Comparison of ENCODE assay signal across 16 cellular contexts in the genomic region with DNA sequence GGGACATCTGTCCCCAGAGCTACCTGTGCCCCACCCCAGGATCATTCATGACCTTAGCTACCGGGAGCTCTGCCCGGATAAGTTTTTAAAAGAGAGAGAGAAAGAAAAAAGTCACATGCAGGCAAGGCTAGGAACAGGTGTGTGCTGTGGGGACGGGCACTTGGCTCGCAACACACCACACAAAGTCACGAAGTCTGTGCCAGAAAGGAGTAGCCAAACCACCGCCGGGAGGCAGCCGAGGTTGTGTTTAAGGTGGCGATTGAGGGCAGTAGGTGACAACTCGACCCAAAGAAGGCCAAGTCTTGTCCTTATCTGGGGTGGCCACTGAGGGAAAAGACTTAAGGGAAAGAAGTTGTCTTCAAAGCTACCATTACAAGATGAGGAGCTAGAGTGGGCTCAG. TPM values are rescaled to one million over a fixed set of nuclear protein-coding genes. Genes with fewer than 3 reads are reported as not detected.
DNase-seq lines count a peak whose midpoint lies in the region; ATAC-seq and TF ChIP-seq lines count a peak whose summit lies in the region.
"Had no signal": no experiment of that assay in that cellular context is flagged by ENCODE, and none has a peak within 500 bp of the region (broad histone marks: within the 10 kb centered on the region; RNA-seq: fewer than 3 reads in every experiment).

No MANE protein-coding gene starts in this region.

- H4K20me1 ChIP-seq in MM.1S (ENCODE audit: insufficient read depth, low read length), result no peaks in the 10 kb centered on the region

- no peak overlapping the region for H2AFZ ChIP-seq in MM.1S (ENCODE audit: low read length)

- H3K9me3 Mint-ChIP-seq in activated naive CD4-positive, alpha-beta T cell treated with anti-CD3 and anti-CD28 coated beads, Interleukin-2, amount 10 ng/mL, durations not matched to agents 7 days and 5 days, result no peaks in the 10 kb centered on the region
- H3K9me3 Mint-ChIP-seq in activated naive CD4-positive, alpha-beta T cell treated with anti-CD3 and anti-CD28 coated beads for 36 hours, result no peaks in the 10 kb centered on the region
- no peaks in the 10 kb centered on the region for H3K9me3 Mint-ChIP-seq in endodermal cell
- H3K9me3 Mint-ChIP-seq in natural killer cell treated with Interleukin-12 subunit alpha and Interleukin-12 subunit beta and Interleukin-15 and Interleukin-18, amount 100 ng/mL, for 72 hours, result no peaks in the 10 kb centered on the region
- H3K9me3 Mint-ChIP-seq: activated T-cell treated with anti-CD3 and anti-CD28 coated beads, Interleukin-2, amount 50 U/mL, for 72 hours; central memory CD8-positive, alpha-beta T cell had no signal

- H3K36me3 Mint-ChIP-seq in activated naive CD4-positive, alpha-beta T cell treated with anti-CD3 and anti-CD28 coated beads, Interleukin-2, amount 10 ng/mL, durations not matched to agents 7 days and 5 days, result peaks cover 2% of the 10 kb centered on the region
- peaks cover 2% of the 10 kb centered on the region for H3K36me3 Mint-ChIP-seq in activated naive CD4-positive, alpha-beta T cell treated with anti-CD3 and anti-CD28 coated beads for 36 hours (ENCODE audit: low read depth)
- no peaks in the 10 kb centered on the region for H3K36me3 Mint-ChIP-seq in endodermal cell (ENCODE audit: low read depth)
- peaks cover 6% of the 10 kb centered on the region for H3K36me3 Mint-ChIP-seq in natural killer cell treated with Interleukin-12 subunit alpha and Interleukin-12 subunit beta and Interleukin-15 and Interleukin-18, amount 100 ng/mL, for 72 hours

- H3K4me1 ChIP-seq in endodermal cell (ENCODE audit: control insufficient read depth, insufficient read depth, low read length) (peaks cover 8% of the 10 kb centered on the region), MM.1S (ENCODE audit: low read length) (no peaks in the 10 kb centered on the region)
- H3K4me1 ChIP-seq: Caco-2 had no signal

- WGBS in endodermal cell (ENCODE audit: insufficient coverage in 1 of 2, insufficient read length in 1 of 2), 2 experiments, result 7 to 12% methylated on average over 6 to 10 of the region's 10 CpGs

- no peak overlapping the region for H3K9ac ChIP-seq in endodermal cell (ENCODE audit: extremely low read depth, low read length, poor library complexity, severe bottlenecking)
- H3K9ac ChIP-seq in MM.1S (ENCODE audit: low read length), result no peak overlapping the region

- no peak for DNase-seq in activated naive CD4-positive, alpha-beta T cell treated with anti-CD3 and anti-CD28 coated beads, Interleukin-2, amount 10 ng/mL, durations not matched to agents 7 days and 5 days
- no peak for DNase-seq in activated naive CD4-positive, alpha-beta T cell treated with anti-CD3 and anti-CD28 coated beads for 36 hours
- peak; percentile 86 for DNase-seq in endodermal cell
- DNase-seq in natural killer cell treated with Interleukin-12 subunit alpha and Interleukin-12 subunit beta and Interleukin-15 and Interleukin-18, amount 100 ng/mL, for 72 hours (ENCODE audit: low spot score), result no peak
- DNase-seq in NCI-H226, result no peak
- no peak for DNase-seq in MM.1S
- DNase-seq: activated T-cell treated with anti-CD3 and anti-CD28 coated beads, Interleukin-2, amount 50 U/mL, for 72 hours; Caco-2; GF-D8; lower lobe of right lung; SIG-M5; small intestine; upper lobe of left lung had no signal

- intact Hi-C loops in activated naive CD4-positive, alpha-beta T cell treated with anti-CD3 and anti-CD28 coated beads for 36 hours (cut with micrococcal nuclease), result loop anchor here (5.0 to 10.0 kb wide), 3 partner anchors 991 to 1827 kb away; partner anchors contain the start of genes GPATCH1, VSTM2B and ZNF507

- H3K4me3 ChIP-seq in endodermal cell (ENCODE audit: low read length) (no peak overlapping the region), MM.1S (ENCODE audit: low read length) (no peak overlapping the region)
- H3K4me3 ChIP-seq: lower lobe of right lung, upper lobe of left lung had no signal

- H3K27ac ChIP-seq in endodermal cell (ENCODE audit: low read depth, low read length), result no peak overlapping the region
- H3K27ac ChIP-seq in MM.1S (ENCODE audit: low read length), result no peak overlapping the region
- H3K27ac ChIP-seq: lower lobe of right lung, upper lobe of left lung had no signal

- H3K9me3 ChIP-seq in endodermal cell (ENCODE audit: control insufficient read depth, low read length), result no peaks in the 10 kb centered on the region
- no peaks in the 10 kb centered on the region for H3K9me3 ChIP-seq in MM.1S (replicated peaks; ENCODE audit: insufficient read depth, low read length)
- H3K9me3 ChIP-seq: Caco-2, lower lobe of right lung, upper lobe of left lung had no signal

- peaks cover 84% of the 10 kb centered on the region for H3K27me3 ChIP-seq in endodermal cell (ENCODE audit: control insufficient read depth, insufficient read depth, low read length, poor library complexity, severe bottlenecking)
- H3K27me3 ChIP-seq in MM.1S (replicated peaks; ENCODE audit: insufficient read depth, low read length), result peaks cover 43% of the 10 kb centered on the region

- TF ChIP-seq CTCF in endodermal cell (conservative IDR thresholded peaks at IDR 0.05) (peak; percentile 61), MM.1S (IDR thresholded peaks at IDR 0.05; ENCODE audit: low read length) (no peak)

- peaks cover 28% of the 10 kb centered on the region for H3K4me1 Mint-ChIP-seq in activated naive CD4-positive, alpha-beta T cell treated with anti-CD3 and anti-CD28 coated beads, Interleukin-2, amount 10 ng/mL, durations not matched to agents 7 days and 5 days
- peaks cover 44% of the 10 kb centered on the region for H3K4me1 Mint-ChIP-seq in activated naive CD4-positive, alpha-beta T cell treated with anti-CD3 and anti-CD28 coated beads for 36 hours (ENCODE audit: low read depth)
- peaks cover 41% of the 10 kb centered on the region for H3K4me1 Mint-ChIP-seq in endodermal cell
- peaks cover 43 to 51% of the 10 kb centered on the region in 2 donors for H3K4me1 Mint-ChIP-seq in natural killer cell treated with Interleukin-12 subunit alpha and Interleukin-12 subunit beta and Interleukin-15 and Interleukin-18, amount 100 ng/mL, for 72 hours (ENCODE audit: low read depth in 2 of 2)

- H3K27me3 Mint-ChIP-seq in activated naive CD4-positive, alpha-beta T cell treated with anti-CD3 and anti-CD28 coated beads, Interleukin-2, amount 10 ng/mL, durations not matched to agents 7 days and 5 days, result peaks cover 94% of the 10 kb centered on the region
- peaks cover 63% of the 10 kb centered on the region for H3K27me3 Mint-ChIP-seq in activated naive CD4-positive, alpha-beta T cell treated with anti-CD3 and anti-CD28 coated beads for 36 hours (ENCODE audit: low read depth)
- H3K27me3 Mint-ChIP-seq in endodermal cell (ENCODE audit: insufficient read depth), result peaks cover 82% of the 10 kb centered on the region
- H3K27me3 Mint-ChIP-seq in natural killer cell treated with Interleukin-12 subunit alpha and Interleukin-12 subunit beta and Interleukin-15 and Interleukin-18, amount 100 ng/mL, for 72 hours, result peaks cover 42 to 63% of the 10 kb centered on the region in 2 donors

- peak overlapping the region; percentile 57 for H3K27ac Mint-ChIP-seq in activated naive CD4-positive, alpha-beta T cell treated with anti-CD3 and anti-CD28 coated beads, Interleukin-2, amount 10 ng/mL, durations not matched to agents 7 days and 5 days
- no peak overlapping the region for H3K27ac Mint-ChIP-seq in activated naive CD4-positive, alpha-beta T cell treated with anti-CD3 and anti-CD28 coated beads for 36 hours
- H3K27ac Mint-ChIP-seq in endodermal cell, result no peak overlapping the region
- peak overlapping the region in 1 of 2 donors; percentile 7 for H3K27ac Mint-ChIP-seq in natural killer cell treated with Interleukin-12 subunit alpha and Interleukin-12 subunit beta and Interleukin-15 and Interleukin-18, amount 100 ng/mL, for 72 hours
- H3K27ac Mint-ChIP-seq: activated T-cell treated with anti-CD3 and anti-CD28 coated beads, Interleukin-2, amount 50 U/mL, for 72 hours had no signal

- no peak for ATAC-seq in natural killer cell treated with Interleukin-12 subunit alpha and Interleukin-12 subunit beta and Interleukin-15 and Interleukin-18, amount 100 ng/mL, for 72 hours
- ATAC-seq in esophagus mucosa (no peak), HG02981 (IDR thresholded peaks at IDR 0.05; ENCODE audit: unreplicated experiment) (no peak)
- ATAC-seq: activated T-cell treated with anti-CD3 and anti-CD28 coated beads, Interleukin-2, amount 50 U/mL, for 72 hours; lower lobe of right lung had no signal

- CTCF ChIA-PET in activated naive CD4-positive, alpha-beta T cell treated with anti-CD3 and anti-CD28 coated beads, Interleukin-2, amount 10 ng/mL, durations not matched to agents 7 days and 5 days (lab: Charles Lee), result interaction anchor here (4.0 kb wide), 1 partner anchor 299 kb away, joined by 13 read pairs; no protein-coding TSS in a partner anchor
- CTCF ChIA-PET in activated naive CD4-positive, alpha-beta T cell treated with anti-CD3 and anti-CD28 coated beads for 36 hours (lab: Charles Lee), result interaction anchor here (0.6 to 1.0 kb wide), 4 partner anchors 105 to 871 kb away, joined by 3 read pairs; no protein-coding TSS in a partner anchor

- H3K4me2 ChIP-seq in MM.1S (ENCODE audit: low read depth, low read length), result no peak overlapping the region

- H3K4me3 Mint-ChIP-seq in activated naive CD4-positive, alpha-beta T cell treated with anti-CD3 and anti-CD28 coated beads, Interleukin-2, amount 10 ng/mL, durations not matched to agents 7 days and 5 days, result no peak overlapping the region
- H3K4me3 Mint-ChIP-seq in activated naive CD4-positive, alpha-beta T cell treated with anti-CD3 and anti-CD28 coated beads for 36 hours, result no peak overlapping the region
- H3K4me3 Mint-ChIP-seq in endodermal cell, result no peak overlapping the region
- peak overlapping the region; percentile 4 for H3K4me3 Mint-ChIP-seq in natural killer cell treated with Interleukin-12 subunit alpha and Interleukin-12 subunit beta and Interleukin-15 and Interleukin-18, amount 100 ng/mL, for 72 hours
- H3K4me3 Mint-ChIP-seq: central memory CD8-positive, alpha-beta T cell had no signal

- no peaks in the 10 kb centered on the region for H3K36me3 ChIP-seq in endodermal cell (ENCODE audit: control insufficient read depth, insufficient read depth, low read length)
- H3K36me3 ChIP-seq in MM.1S (replicated peaks; ENCODE audit: insufficient read depth, low read length), result no peaks in the 10 kb centered on the region
- H3K36me3 ChIP-seq: lower lobe of right lung, upper lobe of left lung had no signal

- H3F3A ChIP-seq in MM.1S (ENCODE audit: insufficient read depth, low read length), result no peaks in the 10 kb centered on the region

- no peaks in the 10 kb centered on the region for H3K9me2 ChIP-seq in MM.1S (replicated peaks; ENCODE audit: insufficient read depth, low read length)

- H3K79me2 ChIP-seq in MM.1S (ENCODE audit: low read length), result no peaks in the 10 kb centered on the region

RNA-seq across cellular contexts. Expression of gene TSHZ3, which starts 4.6 kb away (rescaled TPM):
- total RNA-seq in activated naive CD4-positive, alpha-beta T cell treated with anti-CD3 and anti-CD28 coated beads for 36 hours, result 1 to 10 TPM; 1.6 to 2.0 TPM
- total RNA-seq in endodermal cell, result 1 to 10 TPM in 1 of 2 donors, under 1 TPM in 1; 0.84 to 2.1 TPM
- 10.0 TPM for polyA plus RNA-seq in endodermal cell (2013, experiment 1 of 2)
- polyA plus RNA-seq in endodermal cell (2013, experiment 2 of 2), result 8.6 TPM
- 1 to 10 TPM; 4.0 to 4.1 TPM for total RNA-seq in natural killer cell treated with Interleukin-12 subunit alpha and Interleukin-12 subunit beta and Interleukin-15 and Interleukin-18, amount 100 ng/mL, for 72 hours
- total RNA-seq in esophagus mucosa, result 1.6 TPM
- total RNA-seq: Caco-2 had no signal
